ENCODE assay signal across 2 cellular contexts in genomic region chr1:201917362-201918033, GRCh38.
TF ChIP-seq lines count a peak whose summit lies in the region.

No MANE protein-coding gene starts in this region.

TF ChIP-seq in IMR-90, 13 proteins besides CTCF, POLR2A, EP300 and RAD21:
- TF ChIP-seq BHLHE40 (IDR thresholded peaks at IDR 0.05; ENCODE audit: low read depth, low read length) (0 out of 2 replicates have a peak, but pooled peaks have one; percentile 24), FOS (IDR thresholded peaks at IDR 0.05; ENCODE audit: low read depth, low read length) (peak; percentile 84; the same call in 1 of the 2 replicates), MAFK (IDR thresholded peaks at IDR 0.05; ENCODE audit: low read depth, low read length) (0 out of 2 replicates have a peak, but pooled peaks have one; percentile 8), NFE2L2 (IDR thresholded peaks at IDR 0.05; ENCODE audit: low read depth, low read length) (no peak)

TF ChIP-seq in HepG2, 621 proteins besides CTCF, POLR2A, EP300 and RAD21:
- no peak for TF ChIP-seq ZNF780A (CRISPR knock-in tag; IDR thresholded peaks at IDR 0.05)
- no peak for TF ChIP-seq GTF3A (CRISPR knock-in tag; conservative IDR thresholded peaks at IDR 0.05)
- TF ChIP-seq, protein P1, sequence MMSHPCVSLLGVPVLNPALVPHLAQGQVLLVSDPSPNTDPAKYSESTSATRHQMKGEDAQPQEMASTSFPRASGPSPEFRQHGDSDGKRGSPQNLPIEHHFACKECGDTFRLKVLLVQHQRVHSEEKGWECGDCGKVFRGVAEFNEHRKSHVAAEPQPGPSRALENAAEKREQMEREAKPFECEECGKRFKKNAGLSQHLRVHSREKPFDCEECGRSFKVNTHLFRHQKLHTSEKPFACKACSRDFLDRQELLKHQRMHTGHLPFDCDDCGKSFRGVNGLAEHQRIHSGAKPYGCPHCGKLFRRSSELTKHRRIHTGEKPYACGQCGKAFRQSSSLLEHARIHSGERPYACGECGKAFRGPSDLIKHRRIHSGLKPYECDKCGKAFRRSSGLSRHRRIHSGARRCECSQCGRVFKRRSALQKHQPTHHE (CRISPR knock-in tag; IDR thresholded peaks at IDR 0.05; ENCODE audit: borderline replicate concordance), result no peak
- TF ChIP-seq ZMYM3 (CRISPR knock-in tag; IDR thresholded peaks at IDR 0.05), result no peak
- no peak for TF ChIP-seq HDAC1 (CRISPR knock-in tag; IDR thresholded peaks at IDR 0.05)
- TF ChIP-seq EED (CRISPR knock-in tag; IDR thresholded peaks at IDR 0.05), result no peak
- TF ChIP-seq, protein P2, sequence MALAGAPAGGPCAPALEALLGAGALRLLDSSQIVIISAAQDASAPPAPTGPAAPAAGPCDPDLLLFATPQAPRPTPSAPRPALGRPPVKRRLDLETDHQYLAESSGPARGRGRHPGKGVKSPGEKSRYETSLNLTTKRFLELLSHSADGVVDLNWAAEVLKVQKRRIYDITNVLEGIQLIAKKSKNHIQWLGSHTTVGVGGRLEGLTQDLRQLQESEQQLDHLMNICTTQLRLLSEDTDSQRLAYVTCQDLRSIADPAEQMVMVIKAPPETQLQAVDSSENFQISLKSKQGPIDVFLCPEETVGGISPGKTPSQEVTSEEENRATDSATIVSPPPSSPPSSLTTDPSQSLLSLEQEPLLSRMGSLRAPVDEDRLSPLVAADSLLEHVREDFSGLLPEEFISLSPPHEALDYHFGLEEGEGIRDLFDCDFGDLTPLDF (CRISPR knock-in tag; IDR thresholded peaks at IDR 0.05), result no peak
- no peak for TF ChIP-seq ATF7-NPFF (CRISPR knock-in tag; IDR thresholded peaks at IDR 0.05; ENCODE audit: low read depth)
- no peak for TF ChIP-seq MED1 (CRISPR knock-in tag; IDR thresholded peaks at IDR 0.05)
- TF ChIP-seq ZMYM4 (CRISPR knock-in tag; IDR thresholded peaks at IDR 0.05), result no peak
- no peak for TF ChIP-seq ONECUT2 (CRISPR knock-in tag; IDR thresholded peaks at IDR 0.05)
- no peak for TF ChIP-seq NFE2L2 (IDR thresholded peaks at IDR 0.05; ENCODE audit: low read length)
- no peak for TF ChIP-seq ZNF616 (CRISPR knock-in tag; IDR thresholded peaks at IDR 0.05; ENCODE audit: low read depth)
- TF ChIP-seq NFIC (IDR thresholded peaks at IDR 0.05; ENCODE audit: low read length), result no peak
- no peak for TF ChIP-seq ZNF329 (CRISPR knock-in tag; IDR thresholded peaks at IDR 0.05; ENCODE audit: low read depth)
- no peak for TF ChIP-seq ZSCAN22 (CRISPR knock-in tag; IDR thresholded peaks at IDR 0.05)
- TF ChIP-seq LCORL (IDR thresholded peaks at IDR 0.05), result no peak
- no peak for TF ChIP-seq LCORL (CRISPR knock-in tag; IDR thresholded peaks at IDR 0.05)
- TF ChIP-seq NKX3-1 (CRISPR knock-in tag; IDR thresholded peaks at IDR 0.05), result no peak
